ENCODE assay signal across 1 cellular context in the genomic region with DNA sequence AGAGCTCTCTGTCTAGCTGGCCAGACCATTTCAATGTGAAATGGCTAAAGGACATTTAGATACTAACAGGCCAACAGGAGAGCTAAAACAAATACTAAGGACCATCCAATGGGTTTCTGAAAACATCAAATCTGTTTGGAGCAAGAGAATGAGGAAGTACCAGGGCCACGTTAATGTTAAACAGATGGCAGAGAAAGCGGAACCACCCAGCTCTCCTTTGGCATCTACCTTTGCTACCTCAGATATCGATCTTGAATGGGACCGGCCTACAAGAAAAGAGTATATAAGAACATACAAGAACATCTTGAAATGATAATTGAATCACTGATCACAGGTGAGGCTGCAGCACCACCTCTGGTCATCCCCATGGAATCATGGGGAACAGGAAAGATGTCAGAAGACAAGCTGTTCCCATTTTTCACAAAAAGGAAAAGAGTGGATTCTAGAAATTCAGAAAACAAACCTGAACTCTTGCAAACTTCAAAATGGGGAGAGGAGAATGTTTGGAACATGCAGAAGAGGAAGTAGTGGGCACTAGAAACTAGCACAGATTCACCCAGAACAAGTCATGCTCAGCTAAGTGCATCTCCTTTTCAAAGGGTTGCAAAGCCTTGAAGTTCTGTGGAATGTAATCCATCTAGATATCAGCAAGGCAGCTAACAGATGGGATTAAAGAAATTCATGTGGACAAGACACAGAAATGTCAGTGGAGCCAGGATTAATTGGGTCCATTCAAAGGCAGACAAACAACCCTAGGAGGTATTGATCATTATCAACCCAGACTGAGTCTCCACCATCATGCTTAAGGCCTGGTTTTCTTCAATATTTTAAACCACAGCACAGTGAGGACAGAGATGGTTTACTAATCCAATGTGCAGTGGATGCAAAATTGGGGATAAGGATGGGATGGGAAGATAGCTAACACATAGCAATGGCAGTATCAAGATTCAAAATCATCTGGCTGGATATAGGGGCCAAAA.
TF ChIP-seq lines count a peak whose summit lies in the region.

No MANE protein-coding gene starts in this region.

TF ChIP-seq in GM12878, 131 proteins besides CTCF, POLR2A, EP300 and RAD21:
- TF ChIP-seq ETV6 (conservative IDR thresholded peaks at IDR 0.05 in 1 of 2, IDR thresholded peaks at IDR 0.05 in 1 of 2; ENCODE audit: borderline replicate concordance in 1 of 2, low read depth in 1 of 2): 0 out of 4 replicates have a peak, but pooled peaks of 1 of the 2 experiments have one; percentile 35
- TF ChIP-seq RELA (IDR thresholded peaks at IDR 0.05; ENCODE audit: borderline replicate concordance, partially characterized antibody): no peak
- no peak for TF ChIP-seq HDAC6 (IDR thresholded peaks at IDR 0.05; ENCODE audit: unreplicated experiment)
